19 cellular contexts compared by ENCODE assay signal in genomic region chr2:190720276-190720675, GRCh38.
DNase-seq lines count a peak whose midpoint lies in the region; ATAC-seq and TF ChIP-seq lines count a peak whose summit lies in the region.
"Had no signal": no experiment of that assay in that cellular context is flagged by ENCODE, and none has a peak within 500 bp of the region (broad histone marks: within the 10 kb centered on the region; RNA-seq: fewer than 3 reads in every experiment).

No MANE protein-coding gene starts in this region.

- H2AFZ ChIP-seq in trophoblast cell (ENCODE audit: insufficient read depth, low read length, poor library complexity), result no peak overlapping the region

- DNase-seq in activated CD8-positive, alpha-beta T cell treated with anti-CD3 and anti-CD28 coated beads for 36 hours, result no peak
- DNase-seq in activated CD8-positive, alpha-beta T cell treated with anti-CD3 and anti-CD28 coated beads, Interleukin-2, amount 10 ng/mL, durations not matched to agents 7 days and 5 days, result no peak
- DNase-seq in stimulated activated naive CD8-positive, alpha-beta T cell treated with anti-CD3 and anti-CD28 coated beads, Interleukin-15, Interleukin-2, amounts not matched to agents 100 U/mL and 50 U/mL, for 24 hours, result no peak
- DNase-seq in trophoblast cell (no peak), C1 segment of cervical spinal cord (lab: John Stamatoyannopoulos, UW) (no peak), SIG-M5 (lab: John Stamatoyannopoulos, UW) (no peak)
- DNase-seq: DMS53, GDM1, Karpas-422, MV-4-11, NCI-H1694, NCI-H2081, NCI-H2171, NCI-H524 treated with DMSO at 0.1 percent for 48 hours, Peyer's patch, SJCRH30 had no signal

- no peak overlapping the region for H3K27ac ChIP-seq in trophoblast cell (ENCODE audit: low read depth, low read length)
- H3K27ac ChIP-seq: Peyer's patch, SJCRH30 had no signal

- no peak overlapping the region for H3K4me3 Mint-ChIP-seq in activated CD8-positive, alpha-beta T cell treated with anti-CD3 and anti-CD28 coated beads for 36 hours
- H3K4me3 Mint-ChIP-seq in activated CD8-positive, alpha-beta T cell treated with anti-CD3 and anti-CD28 coated beads, Interleukin-2, amount 10 ng/mL, durations not matched to agents 7 days and 5 days, result no peak overlapping the region
- H3K4me3 Mint-ChIP-seq in stimulated activated naive CD8-positive, alpha-beta T cell treated with anti-CD3 and anti-CD28 coated beads, Interleukin-15, Interleukin-2, amounts not matched to agents 100 ng/mL and 50 ng/mL, for 24 hours, result no peak overlapping the region
- H3K4me3 Mint-ChIP-seq: B cell had no signal

- no peak overlapping the region for H3K18ac ChIP-seq in trophoblast cell (ENCODE audit: low read length)

- H3K79me2 ChIP-seq in trophoblast cell (ENCODE audit: control insufficient read depth, insufficient read depth, low read length, poor library complexity), result no peaks in the 10 kb centered on the region

- peak overlapping the region; percentile 11 for H4K91ac ChIP-seq in trophoblast cell (ENCODE audit: low read depth, low read length)

- no peak overlapping the region for H3K4ac ChIP-seq in trophoblast cell (ENCODE audit: low read depth, low read length)

- peaks cover 19 to 20% of the 10 kb centered on the region in 2 experiments for H3K4me1 ChIP-seq in trophoblast cell (ENCODE audit: control insufficient read depth in 1 of 2, insufficient read depth in 2 of 2, low read length in 2 of 2)
- H3K4me1 ChIP-seq: Peyer's patch had no signal

- H3K27me3 Mint-ChIP-seq in activated CD8-positive, alpha-beta T cell treated with anti-CD3 and anti-CD28 coated beads for 36 hours, result no peaks in the 10 kb centered on the region
- no peaks in the 10 kb centered on the region for H3K27me3 Mint-ChIP-seq in activated CD8-positive, alpha-beta T cell treated with anti-CD3 and anti-CD28 coated beads, Interleukin-2, amount 10 ng/mL, durations not matched to agents 7 days and 5 days (ENCODE audit: low read depth)
- no peaks in the 10 kb centered on the region for H3K27me3 Mint-ChIP-seq in stimulated activated naive CD8-positive, alpha-beta T cell treated with anti-CD3 and anti-CD28 coated beads, Interleukin-15, Interleukin-2, amounts not matched to agents 100 ng/mL and 50 ng/mL, for 24 hours
- H3K27me3 Mint-ChIP-seq: B cell had no signal

- intact Hi-C loops in activated CD8-positive, alpha-beta T cell treated with anti-CD3 and anti-CD28 coated beads for 36 hours (cut with micrococcal nuclease), result no loop called here

- no peak for TF ChIP-seq CTCF in activated CD8-positive, alpha-beta T cell treated with anti-CD3 and anti-CD28 coated beads for 36 hours (IDR thresholded peaks at IDR 0.05)

- no peak overlapping the region for H2BK5ac ChIP-seq in trophoblast cell (ENCODE audit: low read depth, low read length, poor library complexity)

- no peak overlapping the region for H3K4me2 ChIP-seq in trophoblast cell (ENCODE audit: low read length)

- H2BK12ac ChIP-seq in trophoblast cell (ENCODE audit: low read length), result peak overlapping the region; percentile 25

- H3K79me1 ChIP-seq in trophoblast cell (ENCODE audit: low read length), result peaks cover 7% of the 10 kb centered on the region

- H3K23ac ChIP-seq in trophoblast cell (ENCODE audit: low read length), result no peak overlapping the region

- CTCF ChIA-PET in activated CD8-positive, alpha-beta T cell treated with anti-CD3 and anti-CD28 coated beads for 36 hours (lab: Charles Lee), result interaction anchor here (1.2 kb wide), 1 partner anchor 8 kb away, joined by 4 read pairs; no protein-coding TSS in a partner anchor
- CTCF ChIA-PET in activated CD8-positive, alpha-beta T cell treated with anti-CD3 and anti-CD28 coated beads, Interleukin-2, amount 10 ng/mL, durations not matched to agents 7 days and 5 days (lab: Charles Lee), result interaction anchor here (1.1 to 2.4 kb wide), 2 partner anchors 18 to 41 kb away, joined by 4 to 6 read pairs; no protein-coding TSS in a partner anchor

- peak overlapping the region; percentile 34 for H2AK5ac ChIP-seq in trophoblast cell (ENCODE audit: low read length)

- H3K36me3 ChIP-seq in trophoblast cell (ENCODE audit: control insufficient read depth in 1 of 2, insufficient read depth in 2 of 2, low read length in 2 of 2), result no peaks in the 10 kb centered on the region
- H3K36me3 ChIP-seq: Peyer's patch, SJCRH30 had no signal

- H3K9me3 Mint-ChIP-seq in activated CD8-positive, alpha-beta T cell treated with anti-CD3 and anti-CD28 coated beads for 36 hours, result no peaks in the 10 kb centered on the region
- no peaks in the 10 kb centered on the region for H3K9me3 Mint-ChIP-seq in activated CD8-positive, alpha-beta T cell treated with anti-CD3 and anti-CD28 coated beads, Interleukin-2, amount 10 ng/mL, durations not matched to agents 7 days and 5 days (ENCODE audit: insufficient read depth)
- H3K9me3 Mint-ChIP-seq in stimulated activated naive CD8-positive, alpha-beta T cell treated with anti-CD3 and anti-CD28 coated beads, Interleukin-15, Interleukin-2, amounts not matched to agents 100 ng/mL and 50 ng/mL, for 24 hours, result no peaks in the 10 kb centered on the region

- no peaks in the 10 kb centered on the region for H3K36me3 Mint-ChIP-seq in activated CD8-positive, alpha-beta T cell treated with anti-CD3 and anti-CD28 coated beads for 36 hours (ENCODE audit: low read depth)
- no peaks in the 10 kb centered on the region for H3K36me3 Mint-ChIP-seq in activated CD8-positive, alpha-beta T cell treated with anti-CD3 and anti-CD28 coated beads, Interleukin-2, amount 10 ng/mL, durations not matched to agents 7 days and 5 days (ENCODE audit: low read depth)
- no peaks in the 10 kb centered on the region for H3K36me3 Mint-ChIP-seq in stimulated activated naive CD8-positive, alpha-beta T cell treated with anti-CD3 and anti-CD28 coated beads, Interleukin-15, Interleukin-2, amounts not matched to agents 100 ng/mL and 50 ng/mL, for 24 hours (ENCODE audit: low read depth)

- no peak overlapping the region for H3K4me3 ChIP-seq in trophoblast cell (ENCODE audit: low read depth, low read length)
- H3K4me3 ChIP-seq: Peyer's patch, SJCRH30 had no signal

- H4K12ac ChIP-seq in trophoblast cell (ENCODE audit: low read depth, low read length), result no peak overlapping the region

- ATAC-seq in activated CD8-positive, alpha-beta T cell treated with anti-CD3 and anti-CD28 coated beads for 36 hours, result no peak
- no peak for ATAC-seq in activated CD8-positive, alpha-beta T cell treated with anti-CD3 and anti-CD28 coated beads, Interleukin-2, amount 10 ng/mL, durations not matched to agents 7 days and 5 days
- ATAC-seq in stimulated activated naive CD8-positive, alpha-beta T cell treated with anti-CD3 and anti-CD28 coated beads, Interleukin-15, Interleukin-2, amounts not matched to agents 100 U/mL and 50 U/mL, for 24 hours, result no peak
- ATAC-seq: HCT116 had no signal

- no CpG with 5 or more reads among the region's 6 CpGs for WGBS in trophoblast cell (ENCODE audit: extremely low coverage, insufficient coverage, insufficient read length)

- no peaks in the 10 kb centered on the region for H3K9me3 ChIP-seq in trophoblast cell (ENCODE audit: insufficient read depth, low read depth, low read length)
- H3K9me3 ChIP-seq: Peyer's patch had no signal

- H3K9ac ChIP-seq in trophoblast cell (ENCODE audit: low read length), result no peak overlapping the region

- no peak overlapping the region for H4K8ac ChIP-seq in trophoblast cell (ENCODE audit: low read depth, low read length)

- H3K4me1 Mint-ChIP-seq in activated CD8-positive, alpha-beta T cell treated with anti-CD3 and anti-CD28 coated beads for 36 hours (ENCODE audit: low read depth), result peaks cover 69% of the 10 kb centered on the region
- H3K4me1 Mint-ChIP-seq in activated CD8-positive, alpha-beta T cell treated with anti-CD3 and anti-CD28 coated beads, Interleukin-2, amount 10 ng/mL, durations not matched to agents 7 days and 5 days (ENCODE audit: low read depth), result peaks cover 23% of the 10 kb centered on the region
- H3K4me1 Mint-ChIP-seq in stimulated activated naive CD8-positive, alpha-beta T cell treated with anti-CD3 and anti-CD28 coated beads, Interleukin-15, Interleukin-2, amounts not matched to agents 100 ng/mL and 50 ng/mL, for 24 hours (ENCODE audit: low read depth), result peaks cover 79% of the 10 kb centered on the region

- no peaks in the 10 kb centered on the region for H3K27me3 ChIP-seq in trophoblast cell (ENCODE audit: insufficient read depth, low read length)
- H3K27me3 ChIP-seq: Peyer's patch, SJCRH30 had no signal

- POLR2A ChIA-PET in activated CD8-positive, alpha-beta T cell treated with anti-CD3 and anti-CD28 coated beads for 36 hours (lab: Charles Lee), result no interaction called here
- POLR2A ChIA-PET in activated CD8-positive, alpha-beta T cell treated with anti-CD3 and anti-CD28 coated beads, Interleukin-2, amount 10 ng/mL, durations not matched to agents 7 days and 5 days (lab: Charles Lee), result no interaction called here

- H3K27ac Mint-ChIP-seq in activated CD8-positive, alpha-beta T cell treated with anti-CD3 and anti-CD28 coated beads for 36 hours, result peak overlapping the region; percentile 95
- H3K27ac Mint-ChIP-seq in activated CD8-positive, alpha-beta T cell treated with anti-CD3 and anti-CD28 coated beads, Interleukin-2, amount 10 ng/mL, durations not matched to agents 7 days and 5 days, result no peak overlapping the region
- peak overlapping the region; percentile 5 for H3K27ac Mint-ChIP-seq in stimulated activated naive CD8-positive, alpha-beta T cell treated with anti-CD3 and anti-CD28 coated beads, Interleukin-15, Interleukin-2, amounts not matched to agents 100 ng/mL and 50 ng/mL, for 24 hours
- H3K27ac Mint-ChIP-seq: B cell had no signal

- no peak overlapping the region for H3K14ac ChIP-seq in trophoblast cell (ENCODE audit: low read length)

- peak overlapping the region; percentile 21 for H2BK120ac ChIP-seq in trophoblast cell (ENCODE audit: insufficient read depth, low read length, poor library complexity)
